9 cellular contexts compared by ENCODE assay signal in genomic region chrX:111511477-111511876, GRCh38.
DNase-seq lines count a peak whose midpoint lies in the region; ATAC-seq and TF ChIP-seq lines count a peak whose summit lies in the region.
"Had no signal": no experiment of that assay in that cellular context is flagged by ENCODE, and none has a peak within 500 bp of the region (broad histone marks: within the 10 kb centered on the region; RNA-seq: fewer than 3 reads in every experiment).

SERTM2 (plus strand) TSS chrX:111511645; CDS start chrX:111518858, 7,213 bp downstream.

- no peaks in the 10 kb centered on the region for H3K9me3 Mint-ChIP-seq in stimulated activated naive CD8-positive, alpha-beta T cell treated with anti-CD3 and anti-CD28 coated beads, Interleukin-15, amount 100 ng/mL, for 72 hours

- H3K4me1 Mint-ChIP-seq in stimulated activated naive CD8-positive, alpha-beta T cell treated with anti-CD3 and anti-CD28 coated beads, Interleukin-15, amount 100 ng/mL, for 72 hours, result no peaks in the 10 kb centered on the region

- in situ Hi-C loops in ACHN (cut with HindIII; ENCODE audit: low pct_ligation_motif_present, low pct_unique_long_range_greater_than_20kb, low sequenced_read_pairs), result no loop called here

- ATAC-seq in GM19397 (IDR thresholded peaks at IDR 0.05; ENCODE audit: unreplicated experiment) (peak; percentile 93), HG03520 (IDR thresholded peaks at IDR 0.05; ENCODE audit: unreplicated experiment) (peak; percentile 79), HG03521 (IDR thresholded peaks at IDR 0.05; ENCODE audit: unreplicated experiment) (no peak)
- ATAC-seq in stimulated activated naive CD8-positive, alpha-beta T cell treated with anti-CD3 and anti-CD28 coated beads, Interleukin-15, amount 100 ng/mL, for 72 hours, result no peak

- peak; percentile 43 for DNase-seq in ACHN
- peak; percentile 60 for DNase-seq in choroid plexus epithelial cell (ENCODE audit: low read depth)
- no peak for DNase-seq in stimulated activated naive CD8-positive, alpha-beta T cell treated with anti-CD3 and anti-CD28 coated beads, Interleukin-15, amount 100 ng/mL, for 72 hours
- no peak for DNase-seq in AG08396 (ENCODE audit: low spot score)
- DNase-seq in cortex of kidney (lab: John Stamatoyannopoulos, UW), result no peak

- H3K4me3 ChIP-seq in choroid plexus epithelial cell (ENCODE audit: low read depth, low read length), result no peak within 1 kb of the TSS
- H3K4me3 ChIP-seq: SJCRH30 had no signal

- H3K27me3 Mint-ChIP-seq in stimulated activated naive CD8-positive, alpha-beta T cell treated with anti-CD3 and anti-CD28 coated beads, Interleukin-15, amount 100 ng/mL, for 72 hours, result peaks cover under 1% of the 10 kb centered on the region

- H3K4me3 Mint-ChIP-seq in stimulated activated naive CD8-positive, alpha-beta T cell treated with anti-CD3 and anti-CD28 coated beads, Interleukin-15, amount 100 ng/mL, for 72 hours, result no peak within 1 kb of the TSS

- no peak for TF ChIP-seq CTCF in choroid plexus epithelial cell (conservative IDR thresholded peaks at IDR 0.05; ENCODE audit: low read depth, low read length)

- H3K27ac Mint-ChIP-seq in stimulated activated naive CD8-positive, alpha-beta T cell treated with anti-CD3 and anti-CD28 coated beads, Interleukin-15, amount 100 ng/mL, for 72 hours, result no peak within 1 kb of the TSS

Comparison
In these comparisons a context has a peak if more than half of its experiments do, and no peak if none do; other contexts are left out.
1. DNase-seq: peak in ACHN (single experiment) and choroid plexus epithelial cell (single experiment); none in stimulated activated naive CD8-positive, alpha-beta T cell treated with anti-CD3 and anti-CD28 coated beads, Interleukin-15, amount 100 ng/mL, for 72 hours (0 of 2), AG08396 (single experiment) and cortex of kidney (single experiment).
2. ATAC-seq: peak in GM19397 (single experiment) and HG03520 (single experiment); none in stimulated activated naive CD8-positive, alpha-beta T cell treated with anti-CD3 and anti-CD28 coated beads, Interleukin-15, amount 100 ng/mL, for 72 hours (single experiment) and HG03521 (single experiment).